Comparison of ENCODE assay signal across 1 cellular context in the genomic region with DNA sequence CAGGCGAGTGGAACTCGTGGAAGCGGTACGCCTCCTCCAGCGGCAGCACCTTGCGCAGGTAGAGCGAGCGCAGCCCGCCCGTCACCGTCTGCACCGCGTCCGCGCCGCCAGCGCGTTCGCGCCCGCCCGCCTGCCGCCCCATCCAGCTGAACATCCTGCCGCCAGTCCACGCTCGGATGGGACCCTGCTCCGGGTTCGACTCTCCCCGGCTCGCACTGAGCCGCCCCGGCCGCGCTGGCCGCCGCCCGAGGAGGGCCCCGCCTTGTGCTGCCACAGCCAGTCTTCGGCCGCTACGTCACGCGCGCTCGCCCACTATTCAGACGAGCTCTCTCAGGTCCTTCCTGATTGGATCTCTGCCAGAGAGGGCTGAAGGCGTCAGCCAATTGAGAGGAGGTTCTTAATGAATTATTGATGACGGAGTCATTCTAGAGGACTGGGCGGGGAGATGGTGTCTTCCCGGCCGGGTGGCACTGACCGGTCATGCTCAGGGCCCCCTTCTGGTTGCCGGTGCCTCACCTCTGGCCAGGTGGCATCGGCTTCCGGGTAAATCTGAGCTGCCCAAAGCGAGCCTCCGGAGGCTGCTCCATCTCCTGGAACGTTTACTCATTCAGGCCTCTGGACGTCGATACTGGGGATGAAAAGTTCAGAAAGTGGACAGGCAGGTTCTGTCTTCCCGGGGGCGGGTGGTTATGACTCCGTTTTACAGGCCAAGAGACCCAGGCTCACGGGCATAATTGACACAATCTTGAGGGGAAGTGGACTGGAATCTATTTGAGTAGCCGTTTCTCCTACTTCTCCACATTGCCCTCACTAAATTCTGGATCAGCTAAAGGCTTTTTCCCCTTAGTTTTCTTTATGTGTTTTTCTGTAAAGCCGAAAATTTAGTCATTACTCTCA.
TF ChIP-seq lines count a peak whose summit lies in the region.

TSS of gene EHD4 (minus strand) at position 217 of the 897 bp plus-strand sequence. CDS start at position 154, 63 bp downstream.

TF ChIP-seq in K562, 482 proteins besides CTCF, POLR2A, EP300 and RAD21 (continued from another document and continues in another):
- TF ChIP-seq, protein P1, sequence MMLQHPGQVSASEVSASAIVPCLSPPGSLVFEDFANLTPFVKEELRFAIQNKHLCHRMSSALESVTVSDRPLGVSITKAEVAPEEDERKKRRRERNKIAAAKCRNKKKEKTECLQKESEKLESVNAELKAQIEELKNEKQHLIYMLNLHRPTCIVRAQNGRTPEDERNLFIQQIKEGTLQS (IDR thresholded peaks at IDR 0.05), result no peak
- TF ChIP-seq, protein P1 (CRISPR knock-in tag; conservative IDR thresholded peaks at IDR 0.05), result no peak
- TF ChIP-seq, protein P2, sequence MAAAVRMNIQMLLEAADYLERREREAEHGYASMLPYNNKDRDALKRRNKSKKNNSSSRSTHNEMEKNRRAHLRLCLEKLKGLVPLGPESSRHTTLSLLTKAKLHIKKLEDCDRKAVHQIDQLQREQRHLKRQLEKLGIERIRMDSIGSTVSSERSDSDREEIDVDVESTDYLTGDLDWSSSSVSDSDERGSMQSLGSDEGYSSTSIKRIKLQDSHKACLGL (CRISPR knock-in tag; IDR thresholded peaks at IDR 0.05; ENCODE audit: borderline replicate concordance, poor library complexity, severe bottlenecking), result no peak
- TF ChIP-seq, protein P3, sequence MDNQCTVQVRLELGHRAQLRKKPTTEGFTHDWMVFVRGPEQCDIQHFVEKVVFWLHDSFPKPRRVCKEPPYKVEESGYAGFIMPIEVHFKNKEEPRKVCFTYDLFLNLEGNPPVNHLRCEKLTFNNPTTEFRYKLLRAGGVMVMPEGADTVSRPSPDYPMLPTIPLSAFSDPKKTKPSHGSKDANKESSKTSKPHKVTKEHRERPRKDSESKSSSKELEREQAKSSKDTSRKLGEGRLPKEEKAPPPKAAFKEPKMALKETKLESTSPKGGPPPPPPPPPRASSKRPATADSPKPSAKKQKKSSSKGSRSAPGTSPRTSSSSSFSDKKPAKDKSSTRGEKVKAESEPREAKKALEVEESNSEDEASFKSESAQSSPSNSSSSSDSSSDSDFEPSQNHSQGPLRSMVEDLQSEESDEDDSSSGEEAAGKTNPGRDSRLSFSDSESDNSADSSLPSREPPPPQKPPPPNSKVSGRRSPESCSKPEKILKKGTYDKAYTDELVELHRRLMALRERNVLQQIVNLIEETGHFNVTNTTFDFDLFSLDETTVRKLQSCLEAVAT (IDR thresholded peaks at IDR 0.05), result no peak
- TF ChIP-seq, protein P4, sequence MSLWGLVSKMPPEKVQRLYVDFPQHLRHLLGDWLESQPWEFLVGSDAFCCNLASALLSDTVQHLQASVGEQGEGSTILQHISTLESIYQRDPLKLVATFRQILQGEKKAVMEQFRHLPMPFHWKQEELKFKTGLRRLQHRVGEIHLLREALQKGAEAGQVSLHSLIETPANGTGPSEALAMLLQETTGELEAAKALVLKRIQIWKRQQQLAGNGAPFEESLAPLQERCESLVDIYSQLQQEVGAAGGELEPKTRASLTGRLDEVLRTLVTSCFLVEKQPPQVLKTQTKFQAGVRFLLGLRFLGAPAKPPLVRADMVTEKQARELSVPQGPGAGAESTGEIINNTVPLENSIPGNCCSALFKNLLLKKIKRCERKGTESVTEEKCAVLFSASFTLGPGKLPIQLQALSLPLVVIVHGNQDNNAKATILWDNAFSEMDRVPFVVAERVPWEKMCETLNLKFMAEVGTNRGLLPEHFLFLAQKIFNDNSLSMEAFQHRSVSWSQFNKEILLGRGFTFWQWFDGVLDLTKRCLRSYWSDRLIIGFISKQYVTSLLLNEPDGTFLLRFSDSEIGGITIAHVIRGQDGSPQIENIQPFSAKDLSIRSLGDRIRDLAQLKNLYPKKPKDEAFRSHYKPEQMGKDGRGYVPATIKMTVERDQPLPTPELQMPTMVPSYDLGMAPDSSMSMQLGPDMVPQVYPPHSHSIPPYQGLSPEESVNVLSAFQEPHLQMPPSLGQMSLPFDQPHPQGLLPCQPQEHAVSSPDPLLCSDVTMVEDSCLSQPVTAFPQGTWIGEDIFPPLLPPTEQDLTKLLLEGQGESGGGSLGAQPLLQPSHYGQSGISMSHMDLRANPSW (CRISPR knock-in tag; IDR thresholded peaks at IDR 0.05), result no peak
- TF ChIP-seq HINFP (tag; conservative IDR thresholded peaks at IDR 0.05; ENCODE audit: low read depth) (no peak), ZC3H11A (IDR thresholded peaks at IDR 0.05; ENCODE audit: low read depth, low read length) (no peak), KDM5B (IDR thresholded peaks at IDR 0.05; ENCODE audit: insufficient replicate concordance, low read depth, low read length) (peak; percentile 87), XRCC3 (IDR thresholded peaks at IDR 0.05) (no peak), HDGF (IDR thresholded peaks at IDR 0.05) (no peak), ZNF395 (CRISPR knock-in tag; IDR thresholded peaks at IDR 0.05) (no peak), TCFL5 (CRISPR knock-in tag; conservative IDR thresholded peaks at IDR 0.05) (no peak), POLR2AphosphoS5 (IDR thresholded peaks at IDR 0.05; ENCODE audit: control insufficient read depth, insufficient read depth, low read depth, low read length) (peak; percentile 60; the same call in 1 of the 2 replicates), L3MBTL2 (IDR thresholded peaks at IDR 0.05) (peak; percentile 57; the same call in 1 of the 2 replicates), HNRNPH1 (optimal IDR thresholded peaks at IDR 0.05; ENCODE audit: low read depth, low read length) (no peak), HMG20B (CRISPR knock-in tag; IDR thresholded peaks at IDR 0.05) (no peak), DMBX1 (CRISPR knock-in tag; IDR thresholded peaks at IDR 0.05; ENCODE audit: borderline replicate concordance) (peak; percentile 70; the same call in 1 of the 2 replicates), ZNF175 (CRISPR knock-in tag; IDR thresholded peaks at IDR 0.05; ENCODE audit: low read depth) (no peak), NFXL1 (CRISPR knock-in tag; IDR thresholded peaks at IDR 0.05) (no peak), EWSR1 (IDR thresholded peaks at IDR 0.05; ENCODE audit: borderline replicate concordance, low read depth, partially characterized antibody) (no peak), SLC30A9 (CRISPR knock-in tag; IDR thresholded peaks at IDR 0.05) (no peak), NONO (IDR thresholded peaks at IDR 0.05; ENCODE audit: low read depth in 2 of 2, low read length in 1 of 2) (peak; percentile 15 to 36; a peak in 1 of 4 replicates), SMAD4 (CRISPR knock-in tag; conservative IDR thresholded peaks at IDR 0.05) (peak; percentile 51; the same call in 1 of the 2 replicates), ZNF146 (CRISPR knock-in tag; IDR thresholded peaks at IDR 0.05; ENCODE audit: unreplicated experiment) (no peak), CXXC5 (CRISPR knock-in tag; IDR thresholded peaks at IDR 0.05) (peak; percentile 75), ZNF655 (CRISPR knock-in tag; IDR thresholded peaks at IDR 0.05) (no peak), CREB1 (IDR thresholded peaks at IDR 0.05) (peak; percentile 88), CREB1 (CRISPR knock-in tag; IDR thresholded peaks at IDR 0.05) (peak; percentile 94), SMARCE1 (IDR thresholded peaks at IDR 0.05) (no peak), TRIM24 (IDR thresholded peaks at IDR 0.05) (no peak)
- TF ChIP-seq, protein P5, sequence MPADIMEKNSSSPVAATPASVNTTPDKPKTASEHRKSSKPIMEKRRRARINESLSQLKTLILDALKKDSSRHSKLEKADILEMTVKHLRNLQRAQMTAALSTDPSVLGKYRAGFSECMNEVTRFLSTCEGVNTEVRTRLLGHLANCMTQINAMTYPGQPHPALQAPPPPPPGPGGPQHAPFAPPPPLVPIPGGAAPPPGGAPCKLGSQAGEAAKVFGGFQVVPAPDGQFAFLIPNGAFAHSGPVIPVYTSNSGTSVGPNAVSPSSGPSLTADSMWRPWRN (IDR thresholded peaks at IDR 0.05; ENCODE audit: low read depth), result no peak
- TF ChIP-seq, protein P6, sequence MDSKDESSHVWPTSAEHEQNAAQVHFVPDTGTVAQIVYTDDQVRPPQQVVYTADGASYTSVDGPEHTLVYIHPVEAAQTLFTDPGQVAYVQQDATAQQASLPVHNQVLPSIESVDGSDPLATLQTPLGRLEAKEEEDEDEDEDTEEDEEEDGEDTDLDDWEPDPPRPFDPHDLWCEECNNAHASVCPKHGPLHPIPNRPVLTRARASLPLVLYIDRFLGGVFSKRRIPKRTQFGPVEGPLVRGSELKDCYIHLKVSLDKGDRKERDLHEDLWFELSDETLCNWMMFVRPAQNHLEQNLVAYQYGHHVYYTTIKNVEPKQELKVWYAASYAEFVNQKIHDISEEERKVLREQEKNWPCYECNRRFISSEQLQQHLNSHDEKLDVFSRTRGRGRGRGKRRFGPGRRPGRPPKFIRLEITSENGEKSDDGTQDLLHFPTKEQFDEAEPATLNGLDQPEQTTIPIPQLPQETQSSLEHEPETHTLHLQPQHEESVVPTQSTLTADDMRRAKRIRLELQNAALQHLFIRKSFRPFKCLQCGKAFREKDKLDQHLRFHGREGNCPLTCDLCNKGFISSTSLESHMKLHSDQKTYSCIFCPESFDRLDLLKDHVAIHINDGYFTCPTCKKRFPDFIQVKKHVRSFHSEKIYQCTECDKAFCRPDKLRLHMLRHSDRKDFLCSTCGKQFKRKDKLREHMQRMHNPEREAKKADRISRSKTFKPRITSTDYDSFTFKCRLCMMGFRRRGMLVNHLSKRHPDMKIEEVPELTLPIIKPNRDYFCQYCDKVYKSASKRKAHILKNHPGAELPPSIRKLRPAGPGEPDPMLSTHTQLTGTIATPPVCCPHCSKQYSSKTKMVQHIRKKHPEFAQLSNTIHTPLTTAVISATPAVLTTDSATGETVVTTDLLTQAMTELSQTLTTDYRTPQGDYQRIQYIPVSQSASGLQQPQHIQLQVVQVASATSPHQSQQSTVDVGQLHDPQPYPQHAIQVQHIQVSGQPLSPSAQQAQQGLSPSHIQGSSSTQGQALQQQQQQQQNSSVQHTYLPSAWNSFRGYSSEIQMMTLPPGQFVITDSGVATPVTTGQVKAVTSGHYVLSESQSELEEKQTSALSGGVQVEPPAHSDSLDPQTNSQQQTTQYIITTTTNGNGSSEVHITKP (IDR thresholded peaks at IDR 0.05; ENCODE audit: partially characterized antibody), result peak; percentile 75
- TF ChIP-seq, protein P7, sequence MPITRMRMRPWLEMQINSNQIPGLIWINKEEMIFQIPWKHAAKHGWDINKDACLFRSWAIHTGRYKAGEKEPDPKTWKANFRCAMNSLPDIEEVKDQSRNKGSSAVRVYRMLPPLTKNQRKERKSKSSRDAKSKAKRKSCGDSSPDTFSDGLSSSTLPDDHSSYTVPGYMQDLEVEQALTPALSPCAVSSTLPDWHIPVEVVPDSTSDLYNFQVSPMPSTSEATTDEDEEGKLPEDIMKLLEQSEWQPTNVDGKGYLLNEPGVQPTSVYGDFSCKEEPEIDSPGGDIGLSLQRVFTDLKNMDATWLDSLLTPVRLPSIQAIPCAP (CRISPR knock-in tag; IDR thresholded peaks at IDR 0.05; ENCODE audit: borderline replicate concordance), result no peak
- TF ChIP-seq, protein P8, sequence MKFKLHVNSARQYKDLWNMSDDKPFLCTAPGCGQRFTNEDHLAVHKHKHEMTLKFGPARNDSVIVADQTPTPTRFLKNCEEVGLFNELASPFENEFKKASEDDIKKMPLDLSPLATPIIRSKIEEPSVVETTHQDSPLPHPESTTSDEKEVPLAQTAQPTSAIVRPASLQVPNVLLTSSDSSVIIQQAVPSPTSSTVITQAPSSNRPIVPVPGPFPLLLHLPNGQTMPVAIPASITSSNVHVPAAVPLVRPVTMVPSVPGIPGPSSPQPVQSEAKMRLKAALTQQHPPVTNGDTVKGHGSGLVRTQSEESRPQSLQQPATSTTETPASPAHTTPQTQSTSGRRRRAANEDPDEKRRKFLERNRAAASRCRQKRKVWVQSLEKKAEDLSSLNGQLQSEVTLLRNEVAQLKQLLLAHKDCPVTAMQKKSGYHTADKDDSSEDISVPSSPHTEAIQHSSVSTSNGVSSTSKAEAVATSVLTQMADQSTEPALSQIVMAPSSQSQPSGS (CRISPR knock-in tag; IDR thresholded peaks at IDR 0.05), result no peak
